8 cellular contexts compared by ENCODE assay signal in genomic region chr10:24466616-24466949, GRCh38.
DNase-seq lines count a peak whose midpoint lies in the region; FAIRE-seq and TF ChIP-seq lines count a peak whose summit lies in the region.
"Had no signal": no experiment of that assay in that cellular context is flagged by ENCODE, and none has a peak within 500 bp of the region (broad histone marks: within the 10 kb centered on the region; RNA-seq: fewer than 3 reads in every experiment).

No MANE protein-coding gene starts in this region.

- H3K9me3 ChIP-seq in HUES48 (ENCODE audit: control insufficient read depth, insufficient read depth, low read length) (no peaks in the 10 kb centered on the region), stomach (no peaks in the 10 kb centered on the region)

- peak overlapping the region; percentile 6 for H3K4me3 Mint-ChIP-seq in activated T-helper 2 cell treated with anti-CD3 and anti-CD28 coated beads, Interferon-gamma antibody, Interleukin-2, Interleukin-4, amounts not matched to agents 10 μg/mL and 5 μg/mL and 100 μg/mL, durations not matched to agents 14 hours and 24 hours and 36 hours (ENCODE audit: low read depth)
- H3K4me3 Mint-ChIP-seq: stimulated activated effector memory CD8-positive, alpha-beta T cell treated with anti-CD3 and anti-CD28 coated beads, Interleukin-12 subunit alpha, Interleukin-12 subunit beta, amount 100 ng/mL, for 72 hours had no signal

- intact Hi-C loops in activated T-helper 2 cell treated with anti-CD3 and anti-CD28 coated beads, Interferon-gamma antibody, Interleukin-2, Interleukin-4, amounts not matched to agents 10 μg/mL and 5 μg/mL and 100 μg/mL, durations not matched to agents 14 hours and 24 hours and 36 hours (cut with micrococcal nuclease), result loop anchor here (1.0 to 10.0 kb wide), 6 partner anchors 17 to 1102 kb away; no protein-coding TSS in a partner anchor
- intact Hi-C loops in stomach (cut with DNase I; ENCODE audit: low total_unique reads), result no loop called here

- H3K36me3 Mint-ChIP-seq in activated T-helper 2 cell treated with anti-CD3 and anti-CD28 coated beads, Interferon-gamma antibody, Interleukin-2, Interleukin-4, amounts not matched to agents 10 μg/mL and 5 μg/mL and 100 μg/mL, durations not matched to agents 14 hours and 24 hours and 36 hours (ENCODE audit: low read depth), result no peaks in the 10 kb centered on the region
- H3K36me3 Mint-ChIP-seq: stimulated activated effector memory CD8-positive, alpha-beta T cell treated with anti-CD3 and anti-CD28 coated beads, Interleukin-12 subunit alpha, Interleukin-12 subunit beta, amount 100 ng/mL, for 72 hours had no signal

- no peaks in the 10 kb centered on the region for H3K27me3 ChIP-seq in HUES48 (ENCODE audit: control insufficient read depth, insufficient read depth, low read length)
- no peaks in the 10 kb centered on the region for H3K27me3 ChIP-seq in kidney epithelial cell (ENCODE audit: control insufficient read depth, insufficient read depth, low read length)
- H3K27me3 ChIP-seq in stomach, result no peaks in the 10 kb centered on the region

- H3K27me3 Mint-ChIP-seq in activated T-helper 2 cell treated with anti-CD3 and anti-CD28 coated beads, Interferon-gamma antibody, Interleukin-2, Interleukin-4, amounts not matched to agents 10 μg/mL and 5 μg/mL and 100 μg/mL, durations not matched to agents 14 hours and 24 hours and 36 hours (ENCODE audit: low read depth), result peaks cover 21% of the 10 kb centered on the region

- H3K9me3 Mint-ChIP-seq in activated T-helper 2 cell treated with anti-CD3 and anti-CD28 coated beads, Interferon-gamma antibody, Interleukin-2, Interleukin-4, amounts not matched to agents 10 μg/mL and 5 μg/mL and 100 μg/mL, durations not matched to agents 14 hours and 24 hours and 36 hours, result no peaks in the 10 kb centered on the region
- H3K9me3 Mint-ChIP-seq: stimulated activated effector memory CD8-positive, alpha-beta T cell treated with anti-CD3 and anti-CD28 coated beads, Interleukin-12 subunit alpha, Interleukin-12 subunit beta, amount 100 ng/mL, for 72 hours had no signal

- H3K27ac Mint-ChIP-seq in activated T-helper 2 cell treated with anti-CD3 and anti-CD28 coated beads, Interferon-gamma antibody, Interleukin-2, Interleukin-4, amounts not matched to agents 10 μg/mL and 5 μg/mL and 100 μg/mL, durations not matched to agents 14 hours and 24 hours and 36 hours, result peak overlapping the region; percentile 57
- H3K27ac Mint-ChIP-seq: stimulated activated effector memory CD8-positive, alpha-beta T cell treated with anti-CD3 and anti-CD28 coated beads, Interleukin-12 subunit alpha, Interleukin-12 subunit beta, amount 100 ng/mL, for 72 hours had no signal

- DNase-seq in activated T-helper 2 cell treated with anti-CD3 and anti-CD28 coated beads, Interferon-gamma antibody, Interleukin-2, Interleukin-4, amounts not matched to agents 10 μg/mL and 5 μg/mL and 100 μg/mL, durations not matched to agents 14 hours and 24 hours and 36 hours (ENCODE audit: low spot score), result no peak
- DNase-seq in kidney epithelial cell (ENCODE audit: low read depth) (no peak), stomach (no peak), GM12891 (ENCODE audit: insufficient read length, low spot score) (no peak), SW480 (ENCODE audit: low spot score) (no peak)
- no peak for DNase-seq in stimulated activated CD4-positive, alpha-beta T cell treated with anti-CD3 and anti-CD28 coated beads, Interleukin-2, amount 100 ng/mL, for 48 hours

- TF ChIP-seq EP300 in stomach (IDR thresholded peaks at IDR 0.05), result no peak

- H3K9ac ChIP-seq in HUES48 (ENCODE audit: low read depth, low read length), result no peak overlapping the region

- TF ChIP-seq POLR2A in stomach (IDR thresholded peaks at IDR 0.05), result no peak
- TF ChIP-seq POLR2A in GM12891 (IDR thresholded peaks at IDR 0.05; ENCODE audit: low read depth, low read length), result no peak

- H3K4me1 Mint-ChIP-seq in activated T-helper 2 cell treated with anti-CD3 and anti-CD28 coated beads, Interferon-gamma antibody, Interleukin-2, Interleukin-4, amounts not matched to agents 10 μg/mL and 5 μg/mL and 100 μg/mL, durations not matched to agents 14 hours and 24 hours and 36 hours (ENCODE audit: low read depth), result peaks cover 48% of the 10 kb centered on the region

- H3K4me1 ChIP-seq in HUES48 (ENCODE audit: control insufficient read depth, insufficient read depth, low read length) (peaks cover 7% of the 10 kb centered on the region; the same call in 1 of the 2 replicates), stomach (peaks cover 28 to 72% (median 46%) of the 10 kb centered on the region in 4 donors)

- peak overlapping the region; percentile 78 for H3K27ac ChIP-seq in HUES48 (ENCODE audit: low read depth, low read length)
- peak overlapping the region; percentile 84 to 96 (median 85) for H3K27ac ChIP-seq in stomach

- no peak for FAIRE-seq in GM12891 (lab: Jason Lieb, UNC)

- H3K36me3 ChIP-seq in HUES48 (ENCODE audit: control insufficient read depth, insufficient read depth, low read length), result no peaks in the 10 kb centered on the region
- H3K36me3 ChIP-seq in kidney epithelial cell (ENCODE audit: control insufficient read depth, insufficient read depth, low read length), result no peaks in the 10 kb centered on the region
- no peaks in the 10 kb centered on the region for H3K36me3 ChIP-seq in stomach

- 13 to 51% (median 39%) methylated on average over 3 of the region's 3 CpGs for WGBS in stomach, 5 donors

- TF ChIP-seq CTCF in kidney epithelial cell (IDR thresholded peaks at IDR 0.05; ENCODE audit: insufficient read depth, low read length, poor library complexity, severe bottlenecking), result no peak
- no peak for TF ChIP-seq CTCF in stomach (IDR thresholded peaks at IDR 0.05)

- no peak overlapping the region for H3K4me3 ChIP-seq in HUES48 (ENCODE audit: low read depth, low read length)
- peak overlapping the region; percentile 52 for H3K4me3 ChIP-seq in kidney epithelial cell (ENCODE audit: low read depth, low read length)
- peak overlapping the region; percentile 25 to 35 (median 30) for H3K4me3 ChIP-seq in stomach

TF ChIP-seq in GM12891, 5 proteins besides CTCF, POLR2A, EP300 and RAD21:
- TF ChIP-seq POLR2AphosphoS5 (IDR thresholded peaks at IDR 0.05; ENCODE audit: low read depth, low read length), result no peak
- no peak for TF ChIP-seq PAX5 (IDR thresholded peaks at IDR 0.05; ENCODE audit: insufficient read depth, low read length, severe bottlenecking)
- no peak for TF ChIP-seq POU2F2 (IDR thresholded peaks at IDR 0.05; ENCODE audit: low read depth, low read length)
- TF ChIP-seq TAF1 (IDR thresholded peaks at IDR 0.05; ENCODE audit: low read depth, low read length), result no peak
- no peak for TF ChIP-seq SPI1 (IDR thresholded peaks at IDR 0.05; ENCODE audit: low read depth, low read length)
